In the genomic region with DNA sequence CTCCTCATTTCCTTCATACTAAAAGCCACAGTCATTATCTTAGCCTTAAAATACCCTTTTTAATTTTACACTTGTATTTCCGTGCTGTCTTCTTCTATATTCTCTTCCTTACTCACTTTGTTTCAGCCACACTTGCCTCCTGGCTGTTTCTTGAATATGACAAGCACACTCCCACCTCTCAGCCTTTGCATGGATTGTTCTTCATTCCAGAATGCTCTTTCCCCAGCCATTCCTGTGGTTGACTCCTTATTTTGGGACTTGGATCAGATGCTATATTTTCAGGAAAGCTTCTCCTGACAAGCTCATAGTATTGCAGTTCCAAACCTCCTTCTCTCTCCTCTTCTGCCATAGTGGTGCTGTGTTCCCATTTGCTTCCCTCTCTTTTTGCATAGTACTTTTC, we compare ENCODE assay signal across 6 cellular contexts.
"Had no signal": no experiment of that assay in that cellular context is flagged by ENCODE, and none has a peak within 500 bp of the region (broad histone marks: within the 10 kb centered on the region; RNA-seq: fewer than 3 reads in every experiment).

No MANE protein-coding gene starts in this region.

- H2AFZ ChIP-seq: GM23338 had no signal

- H3K4me3 ChIP-seq: GM23338 had no signal

- H3K27ac ChIP-seq: HL-60 had no signal

- ATAC-seq: GM23338, HCT116, HepG2 had no signal

- H3K4me2 ChIP-seq: GM23338 had no signal

- DNase-seq: H9, HFFc6 had no signal
